10 cellular contexts compared by ENCODE assay signal in genomic region chr16:31213877-31214704, GRCh38. TPM values are rescaled to one million over a fixed set of nuclear protein-coding genes. Genes with fewer than 3 reads are reported as not detected.
A peak's percentile ranks its signal among the peaks of the same experiment; 100 is the strongest.
DNase-seq lines count a peak whose midpoint lies in the region; ATAC-seq, FAIRE-seq and TF ChIP-seq lines count a peak whose summit lies in the region.
"Had no signal": no experiment of that assay in that cellular context is flagged by ENCODE, and none has a peak within 500 bp of the region (broad histone marks: within the 10 kb centered on the region; RNA-seq: fewer than 3 reads in every experiment).

TSS of gene TRIM72 (plus strand) at chr16:31214119. CDS start at chr16:31214739, 620 bp downstream.

- H3K4me1 ChIP-seq in SK-N-SH (ENCODE audit: control insufficient read depth in 1 of 2, insufficient read depth in 2 of 2, low read depth in 1 of 2, low read length in 1 of 2) (no peaks in the 10 kb centered on the region; a peak in 1 of 4 replicates), K562 (replicated peaks in 1 of 2; ENCODE audit: control insufficient read depth in 2 of 2, insufficient read depth in 2 of 2, low read length in 2 of 2) (peaks cover 0 to 37% of the 10 kb centered on the region in 2 experiments; a peak in 4 of 5 replicates), left lung (peaks cover 19 to 32% of the 10 kb centered on the region in 2 donors), suprapubic skin (peaks cover 32% of the 10 kb centered on the region)

- H3K27me3 ChIP-seq in SK-N-SH (ENCODE audit: insufficient read depth) (peaks cover 69% of the 10 kb centered on the region), K562 (ENCODE audit: control insufficient read depth in 2 of 2, insufficient read depth in 2 of 2, low read length in 2 of 2) (no peaks in the 10 kb centered on the region), left lung (peaks cover 27 to 64% of the 10 kb centered on the region in 2 donors), suprapubic skin (peaks cover 28% of the 10 kb centered on the region)

- in situ Hi-C loops in K562 (cut with MboI): no loop called here

- H3K9me3 ChIP-seq in SK-N-SH (no peaks in the 10 kb centered on the region), K562 (replicated peaks; ENCODE audit: control insufficient read depth, insufficient read depth, low read depth, low read length) (no peaks in the 10 kb centered on the region), left lung (no peaks in the 10 kb centered on the region), suprapubic skin (no peaks in the 10 kb centered on the region)

- ATAC-seq in SK-N-SH treated with all-trans-retinoic acid at 6 μM for 48 hours (no peak), K562 (no peak), left lung (no peak)

- no peak for TF ChIP-seq CTCF in SK-N-SH (IDR thresholded peaks at IDR 0.05)
- no peak for TF ChIP-seq CTCF in K562 (IDR thresholded peaks at IDR 0.05 in 2 of 3, conservative IDR thresholded peaks at IDR 0.05 in 1 of 3; ENCODE audit: insufficient read depth in 2 of 3, low read depth in 1 of 3, low read length in 3 of 3)
- TF ChIP-seq CTCF in left lung (IDR thresholded peaks at IDR 0.05): no peak
- no peak for TF ChIP-seq CTCF in suprapubic skin (IDR thresholded peaks at IDR 0.05)

- H3K79me2 ChIP-seq in SK-N-SH (ENCODE audit: insufficient read depth) (no peaks in the 10 kb centered on the region), K562 (ENCODE audit: control insufficient read depth, insufficient read depth, low read length) (no peaks in the 10 kb centered on the region)

- intact Hi-C loops in K562 (cut with micrococcal nuclease): no loop called here
- intact Hi-C loops in left lung (cut with DNase I): no loop called here

- H3K36me3 ChIP-seq in SK-N-SH (replicated peaks in 1 of 2; ENCODE audit: control insufficient read depth in 1 of 2, insufficient read depth in 2 of 2, low read length in 1 of 2) (no peaks in the 10 kb centered on the region), K562 (ENCODE audit: control insufficient read depth, insufficient read depth, low read length) (no peaks in the 10 kb centered on the region), left lung (no peaks in the 10 kb centered on the region), suprapubic skin (no peaks in the 10 kb centered on the region)

- H3K9me1 ChIP-seq in K562 (ENCODE audit: control insufficient read depth, insufficient read depth, low read length): no peaks in the 10 kb centered on the region

- TF ChIP-seq EP300 in SK-N-SH (IDR thresholded peaks at IDR 0.05; ENCODE audit: borderline replicate concordance in 1 of 2, low read depth in 1 of 2, low read length in 1 of 2): no peak
- TF ChIP-seq EP300 in K562 (IDR thresholded peaks at IDR 0.05; ENCODE audit: low read length): no peak
- TF ChIP-seq EP300 in suprapubic skin (IDR thresholded peaks at IDR 0.05): no peak

- H2AFZ ChIP-seq in SK-N-SH (ENCODE audit: low read depth) (peak within 1 kb of the TSS; percentile 72; the same call in 1 of the 2 replicates), K562 (ENCODE audit: low read depth, low read length) (peak within 1 kb of the TSS; percentile 80)

- TF ChIP-seq POLR2A in K562 (conservative IDR thresholded peaks at IDR 0.05): no peak
- TF ChIP-seq POLR2A in suprapubic skin (IDR thresholded peaks at IDR 0.05): no peak

- 58% methylated on average over 10 of the region's 25 CpGs for WGBS in SK-N-SH (ENCODE audit: low lambda C conversion rate)
- WGBS in K562 (ENCODE audit: insufficient coverage, low coverage, missing lambda C conversion rate): 80% methylated on average over 20 of the region's 25 CpGs
- 73% methylated on average over 22 of the region's 25 CpGs for WGBS in suprapubic skin

- TF ChIP-seq RAD21 in SK-N-SH (IDR thresholded peaks at IDR 0.05; ENCODE audit: low read length) (no peak), K562 (CRISPR knock-in tag; conservative IDR thresholded peaks at IDR 0.05 in 1 of 2, IDR thresholded peaks at IDR 0.05 in 1 of 2) (no peak)

- H4K20me1 ChIP-seq in SK-N-SH (ENCODE audit: insufficient read depth) (no peaks in the 10 kb centered on the region), K562 (replicated peaks; ENCODE audit: control insufficient read depth, insufficient read depth, low read length) (no peaks in the 10 kb centered on the region)

- CTCF ChIA-PET in SK-N-SH (lab: Yijun Ruan, JAX): interaction anchor here (1.0 to 1.2 kb wide), 2 partner anchors 9 to 12 kb away, joined by 3 to 4 read pairs; no protein-coding TSS in a partner anchor
- CTCF ChIA-PET in K562 (lab: Yijun Ruan, JAX; ENCODE audit: low intra/inter-chr PET ratio): no interaction called here

- DNase-seq in SK-N-SH (no peak), K562 (ENCODE audit: extremely low read depth in 1 of 4, low spot score in 3 of 4) (peak in 1 of 4 experiments; percentile 7), left lung (no peak), suprapubic skin (ENCODE audit: low spot score in 2 of 2) (no peak), midbrain (lab: John Stamatoyannopoulos, UW) (no peak), NOMO-1 treated with DMSO at 0.1 percent for 48 hours (lab: John Stamatoyannopoulos, UW; ENCODE audit: unreplicated experiment) (no peak), foreskin melanocyte (no peak)
- DNase-seq: ACHN had no signal

- no peaks in the 10 kb centered on the region for H3F3A ChIP-seq in SK-N-SH (replicated peaks; ENCODE audit: insufficient read depth)

- POLR2A ChIA-PET in SK-N-SH (lab: Yijun Ruan, JAX) (interaction anchor here (0.5 kb wide), 1 partner anchor 34 kb away, joined by 3 read pairs; no protein-coding TSS in a partner anchor), K562 (lab: Yijun Ruan, JAX) (interaction anchor here (0.6 to 4.0 kb wide), 8 partner anchors 9 to 25 kb away, joined by 3 to 33 read pairs (median 4); partner anchors contain the start of gene PYCARD)

- H3K4me3 ChIP-seq in SK-N-SH (ENCODE audit: low read depth in 2 of 2, low read length in 1 of 2) (peak within 1 kb of the TSS; percentile 7 to 51; a peak in 2 of 4 replicates), K562 (peak within 1 kb of the TSS; percentile 41; the same call in 1 of the 2 replicates), left lung (peak within 1 kb of the TSS; percentile 40 to 50), suprapubic skin (peak within 1 kb of the TSS; percentile 54)

- H3K9ac ChIP-seq in SK-N-SH: no peak within 1 kb of the TSS
- H3K9ac ChIP-seq in K562 (ENCODE audit: insufficient read depth in 1 of 2, low read depth in 2 of 2, low read length in 2 of 2): peak within 1 kb of the TSS in 1 of 2 experiments; percentile 88; a peak in 2 of 4 replicates

- H3K4me2 ChIP-seq in SK-N-SH (peak within 1 kb of the TSS; percentile 79; the same call in 1 of the 2 replicates), K562 (ENCODE audit: insufficient read depth, low read length) (peak within 1 kb of the TSS; percentile 75)

- no peak within 1 kb of the TSS for H3K27ac ChIP-seq in SK-N-SH (ENCODE audit: low read depth in 2 of 2, low read length in 1 of 2)
- H3K27ac ChIP-seq in K562 (ENCODE audit: extremely low read depth, low read depth, low read length): no peak within 1 kb of the TSS
- no peak within 1 kb of the TSS for H3K27ac ChIP-seq in left lung
- H3K27ac ChIP-seq in suprapubic skin: no peak within 1 kb of the TSS

- no peak for FAIRE-seq in K562 (lab: Jason Lieb, UNC)

- BruUV-seq in K562 (replicated peaks; lab: Mats Ljungman, UMichigan): no TSS peak

- no peaks in the 10 kb centered on the region for H3K9me2 ChIP-seq in SK-N-SH

TF ChIP-seq in SK-N-SH, 30 proteins besides CTCF, POLR2A, EP300 and RAD21:
- TF ChIP-seq MXI1 (IDR thresholded peaks at IDR 0.05; ENCODE audit: low read depth, low read length) (no peak), ELF1 (IDR thresholded peaks at IDR 0.05) (no peak), SMC3 (IDR thresholded peaks at IDR 0.05; ENCODE audit: low read depth, low read length) (no peak), NFIC (IDR thresholded peaks at IDR 0.05; ENCODE audit: borderline replicate concordance) (no peak)

TF ChIP-seq in SK-N-SH treated with all-trans-retinoic acid at 6 μM for 48 hours, 23 proteins besides CTCF, POLR2A, EP300 and RAD21:
- no peak for TF ChIP-seq ESRRG (CRISPR knock-in tag; IDR thresholded peaks at IDR 0.05)

TF ChIP-seq in K562, 482 proteins besides CTCF, POLR2A, EP300 and RAD21 (continues in another document):
- TF ChIP-seq SMC3 (conservative IDR thresholded peaks at IDR 0.05; ENCODE audit: insufficient read depth, low read depth, low read length): no peak

RNA-seq across cellular contexts. Expression of gene TRIM72, which starts in this region (rescaled TPM):
- polyA plus RNA-seq in SK-N-SH (2012; rRNA removed): under 0.01 TPM in 1 of 2 replicates, not detected in the other
- polyA plus RNA-seq in SK-N-SH (2012; cell fraction: cytosol; rRNA removed): not detected in 2 replicates
- polyA plus RNA-seq in SK-N-SH (2012; cell fraction: nucleus; rRNA removed): 0.01 and 0.02 TPM in 2 replicates
- 0.14 and 0.23 TPM in 2 replicates for total RNA-seq in K562 (2011; cell fraction: chromatin; rRNA removed; ENCODE audit: low replicate concordance)
- 0.17 and 0.26 TPM in 2 replicates for total RNA-seq in K562 (2011; cell fraction: nucleolus; rRNA removed)
- 0.15 and 0.31 TPM in 2 replicates for total RNA-seq in K562 (2011; cell fraction: nucleoplasm; rRNA removed)
- total RNA-seq in K562 (2014; rRNA removed): not detected in 2 replicates
- under 0.01 and 0.03 TPM in 2 replicates for total RNA-seq in K562 (2014; rRNA removed; fragmentation: Illumina TruSeq; extraction: Trizol)
- not detected in 2 replicates for total RNA-seq in K562 (2015; rRNA removed; fragmentation: Illumina TruSeq; extraction: Trizol)
- total RNA-seq in K562 (2021): not detected in 2 replicates
- 0.01 TPM in 1 of 2 replicates, not detected in the other for polyA plus RNA-seq in K562 (2011; rRNA removed)
- polyA plus RNA-seq in K562 (2011; cell fraction: cytosol; rRNA removed): 0.01 and 0.03 TPM in 2 replicates
- 0.04 TPM in 2 replicates for polyA plus RNA-seq in K562 (2011; cell fraction: nucleus; rRNA removed)
- polyA plus RNA-seq in K562 (2012): 0.03 TPM in 1 of 2 replicates, not detected in the other
- polyA plus RNA-seq in K562 (2014; fragmentation: Illumina TruSeq; extraction: Trizol): not detected in 2 replicates
- polyA plus RNA-seq in K562 (2014; fragmentation: Nextera tagmentation; extraction: Ambion mirVana): not detected
- not detected in 2 replicates for polyA plus RNA-seq in K562 (2014; rRNA removed)
- not detected in 2 replicates for polyA minus RNA-seq in K562 (2011; rRNA and poly(A)+ RNA removed)
- polyA minus RNA-seq in K562 (2011; cell fraction: cytosol; rRNA and poly(A)+ RNA removed): not detected in 2 replicates
- polyA minus RNA-seq in K562 (2011; cell fraction: nucleus; rRNA and poly(A)+ RNA removed): 0.11 TPM in 1 of 2 replicates, not detected in the other
- total RNA-seq in left lung: under 1 TPM; 0.06 to 0.08 TPM
- under 1 TPM in 2 of 4 donors, not detected in 2; 0.15 to 0.17 TPM for total RNA-seq in suprapubic skin
- total RNA-seq: glomerular endothelial cell had no signal
